1 cellular context compared by ENCODE assay signal in genomic region chr10:42549851-42550250, GRCh38.
TF ChIP-seq lines count a peak whose summit lies in the region.

No MANE protein-coding gene starts in this region.

TF ChIP-seq in HepG2, 621 proteins besides CTCF, POLR2A, EP300 and RAD21 (continued from another document):
- no peak for TF ChIP-seq ZBTB40 (IDR thresholded peaks at IDR 0.05)
- TF ChIP-seq ZBTB40 (CRISPR knock-in tag; IDR thresholded peaks at IDR 0.05): no peak
- TF ChIP-seq FOXJ3 (CRISPR knock-in tag; IDR thresholded peaks at IDR 0.05; ENCODE audit: borderline replicate concordance): no peak
- no peak for TF ChIP-seq HES4 (CRISPR knock-in tag; IDR thresholded peaks at IDR 0.05; ENCODE audit: borderline replicate concordance)
- no peak for TF ChIP-seq PHF21A (CRISPR knock-in tag; IDR thresholded peaks at IDR 0.05)
- TF ChIP-seq ZNF230 (CRISPR knock-in tag; IDR thresholded peaks at IDR 0.05): no peak
